Comparison of ENCODE assay signal across 32 cellular contexts in genomic region chr7:3964980-3965606, GRCh38.
"Had no signal": no experiment of that assay in that cellular context is flagged by ENCODE, and none has a peak within 500 bp of the region (broad histone marks: within the 10 kb centered on the region; RNA-seq: fewer than 3 reads in every experiment).

No MANE protein-coding gene starts in this region.

- H3K4me1 Mint-ChIP-seq: activated CD4-positive, alpha-beta memory T cell treated with anti-CD3 and anti-CD28 coated beads, Interleukin-2, amount 10 ng/mL, durations not matched to agents 7 days and 5 days; activated CD4-positive, alpha-beta T cell treated with anti-CD3 and anti-CD28 coated beads, Interleukin-2, amount 10 ng/mL, durations not matched to agents 7 days and 5 days; activated naive CD4-positive, alpha-beta T cell treated with anti-CD3 and anti-CD28 coated beads, Interleukin-2, amount 50 U/mL, for 24 hours; activated naive CD8-positive, alpha-beta T cell treated with anti-CD3 and anti-CD28 coated beads for 36 hours; activated naive CD8-positive, alpha-beta T cell treated with anti-CD3 and anti-CD28 coated beads, Interleukin-2, amount 50 U/mL, for 24 hours had no signal

- H3K36me3 Mint-ChIP-seq: activated naive CD8-positive, alpha-beta T cell treated with anti-CD3 and anti-CD28 coated beads for 36 hours had no signal

- H3K4me3 Mint-ChIP-seq: activated CD4-positive, alpha-beta memory T cell treated with anti-CD3 and anti-CD28 coated beads, Interleukin-2, amount 10 ng/mL, durations not matched to agents 7 days and 5 days; activated CD4-positive, alpha-beta T cell treated with anti-CD3 and anti-CD28 coated beads, Interleukin-2, amount 10 ng/mL, durations not matched to agents 7 days and 5 days; activated naive CD4-positive, alpha-beta T cell treated with anti-CD3 and anti-CD28 coated beads for 36 hours; activated naive CD4-positive, alpha-beta T cell treated with anti-CD3 and anti-CD28 coated beads, Interleukin-2, amount 50 U/mL, for 24 hours; activated naive CD8-positive, alpha-beta T cell treated with anti-CD3 and anti-CD28 coated beads for 36 hours; activated naive CD8-positive, alpha-beta T cell treated with anti-CD3 and anti-CD28 coated beads, Interleukin-2, amount 50 U/mL, for 24 hours; activated T-helper 1 cell treated with anti-CD3 and anti-CD28 coated beads, Interleukin-12 subunit alpha, Interleukin-12 subunit beta, Interleukin-2, Interleukin-4 antibody, amounts not matched to agents 30 ng/mL and 10 ng/mL and 1 ng/mL, durations not matched to agents 14 hours and 24 hours and 36 hours; brain had no signal

- H3K27me3 ChIP-seq: adrenal gland, breast epithelium, cardiac muscle cell, colonic mucosa, gastroesophageal sphincter had no signal

- H3K9me3 ChIP-seq: adrenal gland, breast epithelium, colonic mucosa, esophagus squamous epithelium had no signal

- H3K9me3 Mint-ChIP-seq: activated CD4-positive, alpha-beta memory T cell treated with anti-CD3 and anti-CD28 coated beads, Interleukin-2, amount 10 ng/mL, durations not matched to agents 7 days and 5 days; activated CD4-positive, alpha-beta T cell treated with anti-CD3 and anti-CD28 coated beads, Interleukin-2, amount 10 ng/mL, durations not matched to agents 7 days and 5 days; activated naive CD4-positive, alpha-beta T cell treated with anti-CD3 and anti-CD28 coated beads, Interleukin-2, amount 50 U/mL, for 24 hours; activated naive CD8-positive, alpha-beta T cell treated with anti-CD3 and anti-CD28 coated beads for 36 hours; activated naive CD8-positive, alpha-beta T cell treated with anti-CD3 and anti-CD28 coated beads, Interleukin-2, amount 50 U/mL, for 24 hours; activated T-helper 1 cell treated with anti-CD3 and anti-CD28 coated beads, Interleukin-12 subunit alpha, Interleukin-12 subunit beta, Interleukin-2, Interleukin-4 antibody, amounts not matched to agents 30 ng/mL and 10 ng/mL and 1 ng/mL, durations not matched to agents 14 hours and 24 hours and 36 hours; activated T-helper 2 cell treated with anti-CD3 and anti-CD28 coated beads, Interferon-gamma antibody, Interleukin-2, Interleukin-4, amounts not matched to agents 10 μg/mL and 5 μg/mL and 100 μg/mL, durations not matched to agents 14 hours and 24 hours and 36 hours had no signal

- FAIRE-seq: endometrium, endothelial cell of umbilical vein had no signal

- H3K36me3 ChIP-seq: adrenal gland, breast epithelium, cardiac muscle cell, colonic mucosa, esophagus squamous epithelium had no signal

- H3K27ac Mint-ChIP-seq: activated CD4-positive, alpha-beta memory T cell treated with anti-CD3 and anti-CD28 coated beads, Interleukin-2, amount 10 ng/mL, durations not matched to agents 7 days and 5 days; activated CD4-positive, alpha-beta T cell treated with anti-CD3 and anti-CD28 coated beads, Interleukin-2, amount 10 ng/mL, durations not matched to agents 7 days and 5 days; activated naive CD4-positive, alpha-beta T cell treated with anti-CD3 and anti-CD28 coated beads for 36 hours; activated naive CD4-positive, alpha-beta T cell treated with anti-CD3 and anti-CD28 coated beads, Interleukin-2, amount 50 U/mL, for 24 hours; activated naive CD8-positive, alpha-beta T cell treated with anti-CD3 and anti-CD28 coated beads for 36 hours; activated naive CD8-positive, alpha-beta T cell treated with anti-CD3 and anti-CD28 coated beads, Interleukin-2, amount 50 U/mL, for 24 hours; activated T-helper 1 cell treated with anti-CD3 and anti-CD28 coated beads, Interleukin-12 subunit alpha, Interleukin-12 subunit beta, Interleukin-2, Interleukin-4 antibody, amounts not matched to agents 30 ng/mL and 10 ng/mL and 1 ng/mL, durations not matched to agents 14 hours and 24 hours and 36 hours; activated T-helper 2 cell treated with anti-CD3 and anti-CD28 coated beads, Interferon-gamma antibody, Interleukin-2, Interleukin-4, amounts not matched to agents 10 μg/mL and 5 μg/mL and 100 μg/mL, durations not matched to agents 14 hours and 24 hours and 36 hours had no signal

- H3K27me3 Mint-ChIP-seq: activated CD4-positive, alpha-beta memory T cell treated with anti-CD3 and anti-CD28 coated beads, Interleukin-2, amount 10 ng/mL, durations not matched to agents 7 days and 5 days; activated CD4-positive, alpha-beta T cell treated with anti-CD3 and anti-CD28 coated beads, Interleukin-2, amount 10 ng/mL, durations not matched to agents 7 days and 5 days; activated naive CD4-positive, alpha-beta T cell treated with anti-CD3 and anti-CD28 coated beads, Interleukin-2, amount 50 U/mL, for 24 hours; activated naive CD8-positive, alpha-beta T cell treated with anti-CD3 and anti-CD28 coated beads for 36 hours; activated naive CD8-positive, alpha-beta T cell treated with anti-CD3 and anti-CD28 coated beads, Interleukin-2, amount 50 U/mL, for 24 hours; brain had no signal

- ATAC-seq: activated naive CD8-positive, alpha-beta T cell treated with anti-CD3 and anti-CD28 coated beads, Interleukin-2, amount 50 U/mL, for 24 hours; gastroesophageal sphincter had no signal

- H3K4me1 ChIP-seq: adrenal gland, breast epithelium, colonic mucosa, esophagus squamous epithelium, gastroesophageal sphincter had no signal

- H3K4me3 ChIP-seq: adrenal gland, breast epithelium, cardiac muscle cell, colonic mucosa, esophagus squamous epithelium, gastroesophageal sphincter had no signal

- H3K27ac ChIP-seq: adrenal gland, breast epithelium, cardiac muscle cell, colonic mucosa, epithelial cell of prostate, esophagus squamous epithelium, gastroesophageal sphincter had no signal

- DNase-seq: activated CD4-positive, alpha-beta memory T cell treated with anti-CD3 and anti-CD28 coated beads, Interleukin-2, amount 10 ng/mL, durations not matched to agents 7 days and 5 days; activated CD4-positive, alpha-beta T cell treated with anti-CD3 and anti-CD28 coated beads for 1 hour; activated CD4-positive, alpha-beta T cell treated with anti-CD3 and anti-CD28 coated beads for 4 hours; activated CD4-positive, alpha-beta T cell treated with anti-CD3 and anti-CD28 coated beads, Interleukin-2, amount 10 ng/mL, durations not matched to agents 7 days and 5 days; activated CD4-positive, alpha-beta T cell treated with anti-CD3 and anti-CD28 coated beads, Interleukin-2, amount 50 U/mL, for 4 hours; activated CD8-positive, alpha-beta memory T cell treated with anti-CD3 and anti-CD28 coated beads, Interleukin-2, amount 50 U/mL, for 48 hours; activated effector memory CD4-positive, alpha-beta T cell treated with anti-CD3 and anti-CD28 coated beads, Interleukin-2, amount 50 U/mL, for 16 hours; activated naive CD4-positive, alpha-beta T cell treated with anti-CD3 and anti-CD28 coated beads for 36 hours; activated naive CD8-positive, alpha-beta T cell treated with anti-CD3 and anti-CD28 coated beads for 36 hours; activated naive CD8-positive, alpha-beta T cell treated with anti-CD3 and anti-CD28 coated beads, Interleukin-2, amount 50 U/mL, for 24 hours; activated T-cell treated with anti-CD3 and anti-CD28 coated beads for 4 hours; activated T-cell treated with anti-CD3 and anti-CD28 coated beads, Interleukin-2, amount 50 U/mL, for 48 hours; amygdala; aorta; central memory CD4-positive, alpha-beta T cell; cerebellar nuclear complex; colonic mucosa; effector CD8-positive, alpha-beta T cell; esophagus squamous epithelium; foreskin melanocyte; T-helper 2 cell had no signal
